ENCODE assay signal across 15 cellular contexts in the genomic region with DNA sequence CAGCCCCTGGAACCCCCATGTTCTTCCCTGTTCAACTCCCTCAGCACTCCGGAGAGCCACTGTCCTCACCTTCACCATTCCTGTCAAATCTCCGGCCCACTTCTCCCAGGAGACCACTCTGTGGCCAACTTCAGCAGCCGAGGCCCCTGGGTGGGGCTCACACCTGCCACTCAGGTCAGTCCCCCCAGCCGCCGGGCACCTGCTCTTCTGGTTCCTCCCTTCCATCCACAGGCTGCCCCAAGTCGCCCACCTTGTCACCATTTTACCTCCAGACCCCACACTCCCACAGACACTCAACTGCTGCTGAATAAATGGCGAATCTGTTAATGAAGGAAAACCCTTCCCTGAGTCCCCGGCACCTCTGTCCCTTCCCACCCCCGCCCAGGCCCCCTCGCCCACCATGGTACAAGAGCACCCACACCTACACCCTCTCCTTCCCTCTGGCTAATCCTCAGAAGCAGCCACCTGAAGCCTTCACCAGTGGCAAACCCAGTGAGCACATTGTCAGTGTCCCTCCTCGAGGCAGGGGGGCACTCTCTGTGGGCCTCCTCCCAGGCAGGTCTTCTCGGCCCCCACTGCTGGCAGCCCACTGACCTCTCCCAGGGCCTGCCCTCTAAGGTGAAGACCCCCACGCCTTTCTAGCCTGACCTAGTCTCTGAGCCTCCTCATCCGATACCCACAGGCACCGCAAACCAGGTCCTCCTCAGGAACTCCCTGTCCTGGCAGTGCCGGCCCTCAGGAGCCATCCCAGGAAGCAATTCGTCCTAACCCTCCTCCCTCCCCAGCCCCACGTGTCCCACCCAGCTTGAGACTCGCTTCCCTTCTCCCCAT. TPM values are rescaled to one million over a fixed set of nuclear protein-coding genes. Genes with fewer than 3 reads are reported as not detected.
DNase-seq lines count a peak whose midpoint lies in the region; ATAC-seq and TF ChIP-seq lines count a peak whose summit lies in the region.
"Had no signal": no experiment of that assay in that cellular context is flagged by ENCODE, and none has a peak within 500 bp of the region (broad histone marks: within the 10 kb centered on the region; RNA-seq: fewer than 3 reads in every experiment).

No MANE protein-coding gene starts in this region.

- peaks cover 18 to 24% (median 21%) of the 10 kb centered on the region in 4 donors for H3K4me1 Mint-ChIP-seq in CD4-positive, alpha-beta memory T cell

- POLR2A ChIA-PET in CD4-positive, alpha-beta memory T cell (lab: Charles Lee; ENCODE audit: partially characterized antibody) = no interaction called here

- H3K4me3 Mint-ChIP-seq in CD4-positive, alpha-beta memory T cell = no peak overlapping the region

- peaks cover 0 to 2% (median 0%) of the 10 kb centered on the region in 8 donors for H3K9me3 Mint-ChIP-seq in CD4-positive, alpha-beta memory T cell

- H3K27ac ChIP-seq in CD4-positive, alpha-beta memory T cell (ENCODE audit: low read depth, low read length) = no peak overlapping the region
- H3K27ac ChIP-seq in Peyer's patch = peak overlapping the region in 2 of 4 donors; percentile 46 to 48

- no peaks in the 10 kb centered on the region for H3K27me3 Mint-ChIP-seq in CD4-positive, alpha-beta memory T cell

- H3K4me3 ChIP-seq in CD4-positive, alpha-beta memory T cell (ENCODE audit: low read length in 2 of 2) = no peak overlapping the region
- peak overlapping the region in 1 of 4 donors; percentile 16 for H3K4me3 ChIP-seq in Peyer's patch

- no peak for TF ChIP-seq POLR2A in Peyer's patch (IDR thresholded peaks at IDR 0.05)

- TF ChIP-seq CTCF in Peyer's patch (IDR thresholded peaks at IDR 0.05) = no peak

- intact Hi-C loops in CD4-positive, alpha-beta memory T cell (cut with micrococcal nuclease) = no loop called here
- intact Hi-C loops in sciatic nerve (cut with DNase I) = no loop called here

- H3K36me3 ChIP-seq in CD4-positive, alpha-beta memory T cell (ENCODE audit: insufficient read depth, low read length) = peaks cover 37% of the 10 kb centered on the region
- H3K36me3 ChIP-seq in Peyer's patch = peaks cover 0 to 20% (median 0%) of the 10 kb centered on the region in 3 donors

- no peaks in the 10 kb centered on the region for H3K9me3 ChIP-seq in CD4-positive, alpha-beta memory T cell (ENCODE audit: control insufficient read depth in 1 of 2, low read length in 2 of 2)
- H3K9me3 ChIP-seq in Peyer's patch = no peaks in the 10 kb centered on the region
- H3K9me3 ChIP-seq: BE2C had no signal

- no peak for DNase-seq in CD4-positive, alpha-beta memory T cell
- DNase-seq in Peyer's patch = peak in 2 of 3 donors; percentile 44 to 53
- DNase-seq in islet precursor cell = peak; percentile 52
- DNase-seq in sciatic nerve (ENCODE audit: low spot score) = peak; percentile 55
- DNase-seq in GF-D8 (lab: John Stamatoyannopoulos, UW) = no peak
- no peak for DNase-seq in NCI-H226
- DNase-seq: activated CD4-positive, alpha-beta T cell treated with anti-CD3 and anti-CD28 coated beads for 1 hour; activated CD8-positive, alpha-beta memory T cell treated with anti-CD3 and anti-CD28 coated beads, Interleukin-2, amount 50 U/mL, for 4 hours; BE2C; kidney glomerular epithelial cell; NCI-H1048; SHP77 had no signal

- no peaks in the 10 kb centered on the region for H3K27me3 ChIP-seq in CD4-positive, alpha-beta memory T cell (ENCODE audit: insufficient read depth, low read length)
- H3K27me3 ChIP-seq in Peyer's patch = no peaks in the 10 kb centered on the region
- H3K27me3 ChIP-seq: BE2C had no signal

- H3K36me3 Mint-ChIP-seq in CD4-positive, alpha-beta memory T cell = peaks cover 12 to 48% of the 10 kb centered on the region in 2 donors

- ATAC-seq in sciatic nerve (no peak), GM18861 (IDR thresholded peaks at IDR 0.05; ENCODE audit: unreplicated experiment) (no peak)
- ATAC-seq: esophagus mucosa had no signal

- CTCF ChIA-PET in CD4-positive, alpha-beta memory T cell (lab: Charles Lee; ENCODE audit: partially characterized antibody) = no interaction called here

- peak overlapping the region in 5 of 7 donors; percentile 12 to 79 (median 62) for H3K27ac Mint-ChIP-seq in CD4-positive, alpha-beta memory T cell

- peaks cover 16% of the 10 kb centered on the region for H3K4me1 ChIP-seq in CD4-positive, alpha-beta memory T cell (ENCODE audit: insufficient read depth, low read length)
- peaks cover 0 to 73% (median 3%) of the 10 kb centered on the region in 4 donors for H3K4me1 ChIP-seq in Peyer's patch

RNA-seq across cellular contexts. Expression of a gene that starts 8.2 kb away (rescaled TPM):
- 10 to 100 TPM; 57.9 to 59.4 TPM for total RNA-seq in CD4-positive, alpha-beta memory T cell
- 10 to 100 TPM in 1 of 2 donors, 1 to 10 TPM in 1; 7.2 to 10.5 TPM for polyA plus RNA-seq in CD4-positive, alpha-beta memory T cell
- total RNA-seq in Peyer's patch (100 to 1,000 TPM in 1 of 4 donors, 10 to 100 TPM in 3; 56.9 to 125 (median 80.0) TPM), sciatic nerve (28.9 TPM)

RNA-seq across cellular contexts. Expression of a gene that starts 21.7 kb away (rescaled TPM):
- total RNA-seq in CD4-positive, alpha-beta memory T cell = 10 to 100 TPM; 44.8 to 45.5 TPM
- 10 to 100 TPM; 56.4 to 70.7 TPM for polyA plus RNA-seq in CD4-positive, alpha-beta memory T cell
- 1,000 to 10,000 TPM in 3 of 4 donors, 100 to 1,000 TPM in 1; 202 to 2,181 (median 1,427) TPM for total RNA-seq in Peyer's patch
- total RNA-seq in sciatic nerve = 147 TPM

RNA-seq across cellular contexts. Expression of a gene that starts 22.6 kb away (rescaled TPM):
- not detected for total RNA-seq in CD4-positive, alpha-beta memory T cell
- polyA plus RNA-seq in CD4-positive, alpha-beta memory T cell = not detected
- total RNA-seq in Peyer's patch (10 to 100 TPM in 3 of 4 donors, 1 to 10 TPM in 1; 6.3 to 20.6 (median 14.3) TPM), sciatic nerve (22.6 TPM)
- total RNA-seq: T-helper 2 cell treated with Interferon-gamma antibody and Interleukin-4, amounts not matched to agents 100 ng/mL and 5 ng/mL, for 36 hours had no signal

Comparison
In these comparisons a context has a peak if more than half of its experiments do, and no peak if none do; other contexts are left out.
1. DNase-seq: peak in Peyer's patch (2 of 3), islet precursor cell (single experiment) and sciatic nerve (single experiment); none in CD4-positive, alpha-beta memory T cell (0 of 5), GF-D8 (single experiment) and NCI-H226 (single experiment).
2. RNA of a gene that starts 22.6 kb away (total RNA-seq): 22.6 TPM in sciatic nerve (single experiment) and 6.3 to 20.6 TPM in Peyer's patch; not detected in CD4-positive, alpha-beta memory T cell; every median in the first group is over 4 times any median in the second.